In the genomic region with DNA sequence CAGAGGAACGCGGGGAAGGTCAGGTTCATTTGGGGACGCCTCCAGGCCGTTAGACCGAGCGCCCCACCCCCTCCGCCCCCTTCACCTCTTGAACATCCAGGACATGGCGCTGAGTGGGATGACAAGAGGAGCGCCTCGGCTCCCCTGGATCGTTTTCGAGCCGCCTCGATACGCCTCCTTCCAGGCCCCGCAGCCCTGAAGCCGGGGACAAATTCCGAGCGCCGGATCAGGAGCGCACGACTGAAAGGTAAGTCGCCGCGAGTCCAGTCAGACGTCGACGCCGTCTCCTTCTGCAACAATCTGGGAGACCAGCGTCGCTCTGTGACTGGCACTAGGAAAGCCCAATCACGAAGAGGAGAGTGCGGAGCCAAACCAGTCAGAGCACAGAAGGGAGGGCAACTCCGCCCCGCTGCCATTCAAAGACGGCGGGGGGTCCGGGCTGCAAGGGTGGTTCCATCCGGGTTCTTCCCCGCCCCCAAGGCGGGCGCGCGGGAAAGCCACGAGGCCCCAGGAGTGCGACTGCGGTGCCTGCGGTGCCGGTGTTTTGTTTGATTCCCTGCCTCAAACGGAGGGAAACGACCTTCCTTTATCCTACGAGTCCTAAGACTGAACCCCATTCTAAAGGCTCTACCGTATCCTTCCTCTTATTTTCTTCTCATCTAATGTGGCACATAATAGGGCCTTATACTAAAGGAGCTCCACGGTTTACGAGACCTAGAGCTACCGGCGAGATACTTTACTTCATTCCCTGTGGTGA, we compare ENCODE assay signal across 8 cellular contexts.
A peak's percentile ranks its signal among the peaks of the same experiment; 100 is the strongest.
DNase-seq lines count a peak whose midpoint lies in the region; ATAC-seq lines count a peak whose summit lies in the region.

A gene with protein sequence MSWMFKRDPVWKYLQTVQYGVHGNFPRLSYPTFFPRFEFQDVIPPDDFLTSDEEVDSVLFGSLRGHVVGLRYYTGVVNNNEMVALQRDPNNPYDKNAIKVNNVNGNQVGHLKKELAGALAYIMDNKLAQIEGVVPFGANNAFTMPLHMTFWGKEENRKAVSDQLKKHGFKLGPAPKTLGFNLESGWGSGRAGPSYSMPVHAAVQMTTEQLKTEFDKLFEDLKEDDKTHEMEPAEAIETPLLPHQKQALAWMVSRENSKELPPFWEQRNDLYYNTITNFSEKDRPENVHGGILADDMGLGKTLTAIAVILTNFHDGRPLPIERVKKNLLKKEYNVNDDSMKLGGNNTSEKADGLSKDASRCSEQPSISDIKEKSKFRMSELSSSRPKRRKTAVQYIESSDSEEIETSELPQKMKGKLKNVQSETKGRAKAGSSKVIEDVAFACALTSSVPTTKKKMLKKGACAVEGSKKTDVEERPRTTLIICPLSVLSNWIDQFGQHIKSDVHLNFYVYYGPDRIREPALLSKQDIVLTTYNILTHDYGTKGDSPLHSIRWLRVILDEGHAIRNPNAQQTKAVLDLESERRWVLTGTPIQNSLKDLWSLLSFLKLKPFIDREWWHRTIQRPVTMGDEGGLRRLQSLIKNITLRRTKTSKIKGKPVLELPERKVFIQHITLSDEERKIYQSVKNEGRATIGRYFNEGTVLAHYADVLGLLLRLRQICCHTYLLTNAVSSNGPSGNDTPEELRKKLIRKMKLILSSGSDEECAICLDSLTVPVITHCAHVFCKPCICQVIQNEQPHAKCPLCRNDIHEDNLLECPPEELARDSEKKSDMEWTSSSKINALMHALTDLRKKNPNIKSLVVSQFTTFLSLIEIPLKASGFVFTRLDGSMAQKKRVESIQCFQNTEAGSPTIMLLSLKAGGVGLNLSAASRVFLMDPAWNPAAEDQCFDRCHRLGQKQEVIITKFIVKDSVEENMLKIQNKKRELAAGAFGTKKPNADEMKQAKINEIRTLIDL (minus strand): TSS at position 302 of the 757 bp plus-strand sequence. CDS start 197 bp downstream, at position 105.

- H3K4me3 Mint-ChIP-seq in central memory CD8-positive, alpha-beta T cell = peak within 1 kb of the TSS; percentile 96

- H3K36me3 Mint-ChIP-seq in central memory CD8-positive, alpha-beta T cell (ENCODE audit: insufficient read depth) = peaks cover 14% of the 10 kb centered on the region

- ATAC-seq in GM18873 (IDR thresholded peaks at IDR 0.05; ENCODE audit: low FRiP score, unreplicated experiment) (peak; percentile 99), HG03139 (IDR thresholded peaks at IDR 0.05; ENCODE audit: unreplicated experiment) (peak; percentile 99)
- peak; percentile 97 for ATAC-seq in central memory CD8-positive, alpha-beta T cell (replicated peaks; ENCODE audit: extremely low read depth, poor library complexity, severe bottlenecking)

- H3K27ac Mint-ChIP-seq in central memory CD8-positive, alpha-beta T cell (ENCODE audit: low read depth) = peak within 1 kb of the TSS; percentile 76

- in situ Hi-C loops in ACHN (cut with HindIII; ENCODE audit: low pct_ligation_motif_present, low pct_unique_long_range_greater_than_20kb, low sequenced_read_pairs) = no loop called here

- peak; percentile 97 for DNase-seq in ACHN
- peak; percentile 87 for DNase-seq in NCI-H226
- DNase-seq in activated CD4-positive, CD25-positive, alpha-beta regulatory T cell (lab: John Stamatoyannopoulos, UW) = peak; percentile 71 to 84 (median 74)
- peak; percentile 78 to 84 for DNase-seq in central memory CD8-positive, alpha-beta T cell (ENCODE audit: low spot score in 2 of 2)
- DNase-seq in iris pigment epithelial cell (ENCODE audit: low read depth) = peak; percentile 99
- DNase-seq in stimulated activated CD4-positive, alpha-beta T cell treated with anti-CD3 and anti-CD28 coated beads, Interleukin-12 subunit alpha, Interleukin-12 subunit beta, amount 100 ng/mL, for 24 hours (ENCODE audit: low read depth in 2 of 2) = peak; percentile 83 to 85

- H3K9me3 Mint-ChIP-seq in central memory CD8-positive, alpha-beta T cell = no peaks in the 10 kb centered on the region

- H3K27me3 Mint-ChIP-seq in central memory CD8-positive, alpha-beta T cell = no peaks in the 10 kb centered on the region

- peaks cover 20% of the 10 kb centered on the region for H3K4me1 Mint-ChIP-seq in central memory CD8-positive, alpha-beta T cell

Comparison
In these comparisons a context has a peak if more than half of its experiments do, and no peak if none do; other contexts are left out.
1. Peak in every context shown above with its lines: DNase-seq and ATAC-seq.